ENCODE assay signal across 8 cellular contexts in the genomic region with DNA sequence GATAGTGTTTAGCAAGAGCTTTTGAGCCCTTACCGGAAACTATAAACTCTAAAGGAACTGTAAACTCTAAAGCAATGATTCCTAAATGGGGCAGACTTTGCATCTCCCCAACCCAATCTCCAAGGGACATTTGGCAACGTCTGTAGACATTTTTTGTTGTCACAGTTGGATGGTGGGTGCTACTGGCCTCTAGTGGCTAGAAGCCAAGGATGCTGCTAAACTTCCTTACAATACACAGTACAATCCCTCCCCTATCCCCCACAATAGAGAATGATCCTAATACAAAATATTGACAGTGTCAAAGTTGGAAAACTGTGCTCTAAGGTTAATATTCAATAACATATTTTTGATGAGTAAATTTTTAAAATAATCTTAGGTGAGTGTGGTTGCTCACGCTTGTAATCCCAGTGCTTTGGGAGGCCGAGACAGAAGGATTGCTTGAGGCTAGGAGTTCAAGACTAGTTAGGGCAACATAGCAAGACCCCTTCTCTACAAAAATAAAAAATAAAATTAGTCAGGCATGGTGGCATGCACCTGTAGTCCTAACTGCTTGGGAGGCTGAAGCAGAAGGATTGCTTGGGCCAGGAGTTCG.
DNase-seq lines count a peak whose midpoint lies in the region; FAIRE-seq and TF ChIP-seq lines count a peak whose summit lies in the region.

No MANE protein-coding gene starts in this region.

- H3K4me1 ChIP-seq in OCI-LY7 (ENCODE audit: insufficient read depth, low read length, poor library complexity, severe bottlenecking) (no peaks in the 10 kb centered on the region), astrocyte (ENCODE audit: insufficient read depth, low read length) (no peaks in the 10 kb centered on the region)

- H3K36me3 Mint-ChIP-seq in astrocyte (ENCODE audit: low read depth, unreplicated experiment), result peaks cover 7% of the 10 kb centered on the region

- H3K9me3 ChIP-seq in OCI-LY7 (ENCODE audit: low read length) (peaks cover 7% of the 10 kb centered on the region; the same call in 1 of the 2 replicates), astrocyte (ENCODE audit: insufficient read depth, low read depth, low read length) (no peaks in the 10 kb centered on the region)

- peaks cover 2% of the 10 kb centered on the region for H3K9me3 Mint-ChIP-seq in astrocyte (ENCODE audit: unreplicated experiment)

- POLR2A ChIA-PET in OCI-LY7 (lab: Charles Lee), result interaction anchor here (0.6 kb wide), 1 partner anchor 156 kb away, joined by 3 read pairs; no protein-coding TSS in a partner anchor

- H3K4me2 ChIP-seq in OCI-LY7 (ENCODE audit: low read length) (no peak overlapping the region), astrocyte (ENCODE audit: low read length) (no peak overlapping the region)

- H3K4me3 Mint-ChIP-seq in astrocyte (ENCODE audit: unreplicated experiment), result no peak overlapping the region

- FAIRE-seq in astrocyte (lab: Jason Lieb, UNC), result no peak

- DNase-seq in NOMO-1 treated with DMSO at 0.1 percent for 48 hours (lab: John Stamatoyannopoulos, UW; ENCODE audit: unreplicated experiment) (peak; percentile 9), NOMO-1 treated with dmso at 0.1 percent for 144 hours (lab: John Stamatoyannopoulos, UW; ENCODE audit: unreplicated experiment) (no peak), H4 (ENCODE audit: low spot score) (peak; percentile 45), OCI-LY7 (ENCODE audit: low spot score) (peak; percentile 51), astrocyte (ENCODE audit: low read depth) (no peak), kidney epithelial cell (ENCODE audit: low read depth) (no peak), superior temporal gyrus (ENCODE audit: extremely low spot score) (peak; percentile 73), GOT3 (lab: John Stamatoyannopoulos, UW) (no peak)

- CTCF ChIA-PET in OCI-LY7 (lab: Charles Lee; ENCODE audit: unreplicated experiment), result no interaction called here

- H2AFZ ChIP-seq in OCI-LY7 (ENCODE audit: low read length) (no peak overlapping the region), astrocyte (ENCODE audit: low read depth, low read length) (no peak overlapping the region)

- TF ChIP-seq CTCF in OCI-LY7 (conservative IDR thresholded peaks at IDR 0.05; ENCODE audit: low read length), result peak; percentile 85
- TF ChIP-seq CTCF in astrocyte (IDR thresholded peaks at IDR 0.05; ENCODE audit: insufficient read depth, low read depth, low read length), result peak; percentile 58
- TF ChIP-seq CTCF in kidney epithelial cell (IDR thresholded peaks at IDR 0.05; ENCODE audit: insufficient read depth, low read length, poor library complexity, severe bottlenecking), result peak; percentile 72

- H3K27ac Mint-ChIP-seq in astrocyte (ENCODE audit: unreplicated experiment), result no peak overlapping the region

- BruUV-seq in OCI-LY7 (replicated peaks; lab: Mats Ljungman, UMichigan), result no TSS peak

- intact Hi-C loops in OCI-LY7 (cut with micrococcal nuclease; ENCODE audit: unreplicated experiment), result loop anchor here (1.0 to 5.0 kb wide), 3 partner anchors 73 to 351 kb away; no protein-coding TSS in a partner anchor

- H3K9ac ChIP-seq in astrocyte (ENCODE audit: low read length), result no peak overlapping the region

- H4K20me1 ChIP-seq in OCI-LY7 (ENCODE audit: insufficient read depth, low read length) (peaks cover 6% of the 10 kb centered on the region; the same call in 1 of the 2 replicates), astrocyte (ENCODE audit: insufficient read depth, low read length) (peaks cover 29% of the 10 kb centered on the region)

- no peaks in the 10 kb centered on the region for H3K9me2 ChIP-seq in OCI-LY7 (ENCODE audit: insufficient read depth, low read length)

- H3K27ac ChIP-seq in OCI-LY7 (ENCODE audit: low read depth, low read length, poor library complexity, severe bottlenecking) (no peak overlapping the region), astrocyte (ENCODE audit: low read depth, low read length) (no peak overlapping the region)

- H3K79me2 ChIP-seq in OCI-LY7 (ENCODE audit: insufficient read depth, low read depth, low read length) (0 out of 2 replicates have a peak, but pooled peaks cover 3% of the 10 kb centered on the region), astrocyte (ENCODE audit: insufficient read depth, low read length) (peaks cover 5% of the 10 kb centered on the region)

- peaks cover 9% of the 10 kb centered on the region for H3K36me3 ChIP-seq in OCI-LY7 (ENCODE audit: insufficient read depth, low read length)
- H3K36me3 ChIP-seq in astrocyte (ENCODE audit: insufficient read depth, low read length), result no peaks in the 10 kb centered on the region
- no peaks in the 10 kb centered on the region for H3K36me3 ChIP-seq in kidney epithelial cell (ENCODE audit: control insufficient read depth, insufficient read depth, low read length)

- H3K4me1 Mint-ChIP-seq in astrocyte (ENCODE audit: low read depth, unreplicated experiment), result peaks cover 4% of the 10 kb centered on the region

- H3K27me3 Mint-ChIP-seq in astrocyte (ENCODE audit: low read depth, unreplicated experiment), result no peaks in the 10 kb centered on the region

- no peak overlapping the region for H3K4me3 ChIP-seq in OCI-LY7 (ENCODE audit: low read depth, low read length, poor library complexity, severe bottlenecking)
- H3K4me3 ChIP-seq in astrocyte (ENCODE audit: insufficient read depth, low read depth, low read length), result no peak overlapping the region
- H3K4me3 ChIP-seq in kidney epithelial cell (ENCODE audit: low read depth, low read length), result no peak overlapping the region

- H3K27me3 ChIP-seq in astrocyte (ENCODE audit: insufficient read depth, low read length), result no peaks in the 10 kb centered on the region
- H3K27me3 ChIP-seq in kidney epithelial cell (ENCODE audit: control insufficient read depth, insufficient read depth, low read length), result no peaks in the 10 kb centered on the region

Comparison
In these comparisons a context has a peak if more than half of its experiments do, and no peak if none do; other contexts are left out.
1. DNase-seq: peak in NOMO-1 treated with DMSO at 0.1 percent for 48 hours (single experiment), H4 (single experiment), OCI-LY7 (single experiment) and superior temporal gyrus (single experiment); none in NOMO-1 treated with dmso at 0.1 percent for 144 hours (single experiment), astrocyte (single experiment), kidney epithelial cell (single experiment) and GOT3 (single experiment).
2. Peak in every context shown above with its lines, with median percentiles within 50 percentile points of each other: CTCF ChIP-seq.